ENCODE assay signal across 20 cellular contexts in the genomic region with DNA sequence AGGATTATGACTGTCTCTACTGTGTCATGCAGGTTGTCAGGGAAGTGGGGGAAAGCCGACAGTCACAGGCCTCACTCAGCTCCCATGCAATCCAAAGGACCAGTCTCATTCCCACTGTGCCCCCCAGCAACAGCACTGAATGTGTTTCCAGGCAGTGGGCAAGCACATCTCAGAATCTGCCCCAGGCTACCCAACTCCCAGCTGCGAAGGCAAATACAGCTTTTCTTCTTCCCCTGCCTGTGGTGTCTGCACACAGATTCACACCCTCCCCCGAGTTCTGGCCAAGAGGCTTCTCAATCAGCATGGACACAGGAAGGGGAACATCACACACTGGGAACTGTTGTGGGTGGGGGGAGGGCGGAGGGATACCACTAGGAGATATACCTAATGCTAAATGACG.
A peak's percentile ranks its signal among the peaks of the same experiment; 100 is the strongest.
DNase-seq lines count a peak whose midpoint lies in the region; ATAC-seq and TF ChIP-seq lines count a peak whose summit lies in the region.
"Had no signal": no experiment of that assay in that cellular context is flagged by ENCODE, and none has a peak within 500 bp of the region (broad histone marks: within the 10 kb centered on the region; RNA-seq: fewer than 3 reads in every experiment).

No MANE protein-coding gene starts in this region.

- no peaks in the 10 kb centered on the region; a peak in 1 of 22 replicates for H3K9me3 ChIP-seq in BLaER1 treated with 17β-estradiol and CSF1 and Interleukin-3, amounts not matched to agents 10 nM and 100 nM (replicated peaks in 1 of 11)
- H3K9me3 ChIP-seq in WERI-Rb-1 (ENCODE audit: severe bottlenecking) = no peaks in the 10 kb centered on the region
- H3K9me3 ChIP-seq: BE2C had no signal

- TF ChIP-seq CTCF in KMS-11 (conservative IDR thresholded peaks at IDR 0.05; ENCODE audit: low read depth, low read length) (no peak), WERI-Rb-1 (IDR thresholded peaks at IDR 0.05; ENCODE audit: low read depth, low read length) (no peak)

- peak overlapping the region in 8 of 11 experiments; percentile 28 to 57 (median 46); a peak in 14 of 22 replicates for H3K4me2 ChIP-seq in BLaER1 treated with 17β-estradiol and CSF1 and Interleukin-3, amounts not matched to agents 10 nM and 100 nM
- H3K4me2 ChIP-seq in KMS-11 = peak overlapping the region; percentile 21; the same call in 1 of the 2 replicates

- no peak overlapping the region for H3K9ac ChIP-seq in BLaER1 treated with 17β-estradiol and CSF1 and Interleukin-3, amounts not matched to agents 10 nM and 100 nM
- H3K9ac ChIP-seq in KMS-11 = no peak overlapping the region

- H3K36me3 ChIP-seq in BLaER1 treated with 17β-estradiol and CSF1 and Interleukin-3, amounts not matched to agents 10 nM and 100 nM = no peaks in the 10 kb centered on the region
- H3K36me3 ChIP-seq in KMS-11 (ENCODE audit: insufficient read depth) (no peaks in the 10 kb centered on the region), WERI-Rb-1 (no peaks in the 10 kb centered on the region)

- ATAC-seq in HG03521 (IDR thresholded peaks at IDR 0.05; ENCODE audit: unreplicated experiment) = no peak
- ATAC-seq: HCT116, HepG2 had no signal

- peaks cover 7 to 34% (median 19%) of the 10 kb centered on the region in 10 experiments; a peak in 18 of 20 replicates for H3K4me1 ChIP-seq in BLaER1 treated with 17β-estradiol and CSF1 and Interleukin-3, amounts not matched to agents 10 nM and 100 nM
- H3K4me1 ChIP-seq in KMS-11 (ENCODE audit: low read depth, poor library complexity, severe bottlenecking) = peaks cover 37% of the 10 kb centered on the region

- H3K27ac ChIP-seq in BLaER1 treated with 17β-estradiol and CSF1 and Interleukin-3, amounts not matched to agents 10 nM and 100 nM = no peak overlapping the region
- H3K27ac ChIP-seq in KMS-11 (no peak overlapping the region), WERI-Rb-1 (no peak overlapping the region)
- H3K27ac ChIP-seq: SK-N-MC had no signal

- no peak overlapping the region for H3K4me3 ChIP-seq in BLaER1 treated with 17β-estradiol and CSF1 and Interleukin-3, amounts not matched to agents 10 nM and 100 nM
- no peak overlapping the region for H3K4me3 ChIP-seq in KMS-11 (IDR thresholded peaks at IDR 0.05; ENCODE audit: insufficient read depth, low read depth, low read length)
- no peak overlapping the region for H3K4me3 ChIP-seq in WERI-Rb-1 (ENCODE audit: low read depth, low read length)
- H3K4me3 ChIP-seq: SK-N-MC had no signal

- no peaks in the 10 kb centered on the region for H3K79me2 ChIP-seq in KMS-11 (ENCODE audit: insufficient read depth, low read depth)

- no peak overlapping the region; the same call in 1 of the 2 replicates for H2AFZ ChIP-seq in KMS-11 (ENCODE audit: low read depth)

- DNase-seq in WERI-Rb-1 (peak; percentile 8), islet precursor cell (peak; percentile 62), dermis blood vessel endothelial cell (no peak)
- DNase-seq in activated naive CD4-positive, alpha-beta T cell treated with anti-CD3 and anti-CD28 coated beads, Interleukin-2, amount 50 U/mL, for 16 hours = no peak
- DNase-seq: BE2C; Calu3; CD4-positive, alpha-beta memory T cell; EL; MV-4-11; NCI-H1436; NCI-H2081; NCI-H446 treated with DMSO at 0.1 percent for 48 hours; OCI-M1; Right ventricle myocardium superior had no signal

- H4K20me1 ChIP-seq in BLaER1 treated with 17β-estradiol and CSF1 and Interleukin-3, amounts not matched to agents 10 nM and 100 nM = no peaks in the 10 kb centered on the region
- no peaks in the 10 kb centered on the region for H4K20me1 ChIP-seq in KMS-11 (ENCODE audit: insufficient read depth)

- no peaks in the 10 kb centered on the region for H3K27me3 ChIP-seq in BLaER1 treated with 17β-estradiol and CSF1 and Interleukin-3, amounts not matched to agents 10 nM and 100 nM
- H3K27me3 ChIP-seq in KMS-11 (ENCODE audit: insufficient read depth, low read depth) = no peaks in the 10 kb centered on the region
- H3K27me3 ChIP-seq in WERI-Rb-1 (ENCODE audit: insufficient read depth, low read depth, severe bottlenecking) = no peaks in the 10 kb centered on the region
- H3K27me3 ChIP-seq: BE2C had no signal

Comparison
In these comparisons a context has a peak if more than half of its experiments do, and no peak if none do; other contexts are left out.
1. DNase-seq: peak in WERI-Rb-1 (single experiment) and islet precursor cell (single experiment); none in activated naive CD4-positive, alpha-beta T cell treated with anti-CD3 and anti-CD28 coated beads, Interleukin-2, amount 50 U/mL, for 16 hours (single experiment) and dermis blood vessel endothelial cell (single experiment).